8 cellular contexts compared by ENCODE assay signal in the genomic region with DNA sequence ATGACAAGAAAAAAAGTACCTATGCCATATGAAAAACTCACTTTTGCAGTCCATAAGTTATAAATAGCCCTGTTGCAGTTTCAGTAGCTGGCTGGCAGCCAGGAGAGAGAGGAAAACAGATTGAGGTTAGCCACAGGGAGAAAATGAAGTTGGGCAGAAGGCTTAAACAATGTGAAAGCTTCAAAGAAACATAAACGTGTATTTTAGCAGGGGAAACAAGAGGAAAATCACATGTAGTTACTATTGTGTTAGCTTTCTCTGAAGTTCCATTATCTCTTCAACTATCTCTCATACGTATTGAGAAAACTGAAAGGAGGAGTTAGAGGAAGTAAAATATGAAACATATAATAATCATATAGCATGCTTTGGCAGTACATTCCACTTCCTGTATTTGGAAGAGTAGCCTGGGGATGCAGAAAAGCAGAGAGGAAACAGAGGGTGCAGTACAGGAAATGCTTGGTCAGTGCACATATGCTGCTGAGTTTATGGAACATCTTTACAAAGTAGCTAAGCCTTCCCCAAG.
A peak's percentile ranks its signal among the peaks of the same experiment; 100 is the strongest.
DNase-seq lines count a peak whose midpoint lies in the region; ATAC-seq and TF ChIP-seq lines count a peak whose summit lies in the region.

No MANE protein-coding gene starts in this region.

- H3K27ac ChIP-seq in RWPE2 (ENCODE audit: poor library complexity, severe bottlenecking) = no peak overlapping the region

- ATAC-seq in GM18909 (IDR thresholded peaks at IDR 0.05; ENCODE audit: poor library complexity, unreplicated experiment) (peak; percentile 84), HG03108 (IDR thresholded peaks at IDR 0.05; ENCODE audit: unreplicated experiment) (peak; percentile 78), RWPE2 (ENCODE audit: low read depth) (peak; percentile 53; the same call in 2 of the 3 replicates)

- TF ChIP-seq CTCF in RWPE2 (IDR thresholded peaks at IDR 0.05; ENCODE audit: poor library complexity, severe bottlenecking) (no peak), nephron (IDR thresholded peaks at IDR 0.05; ENCODE audit: unreplicated experiment in 3 of 3) (no peak)

- no peaks in the 10 kb centered on the region for H3K36me3 ChIP-seq in RWPE2 (ENCODE audit: low read depth)

- peak overlapping the region; percentile 82 to 88 (median 85) for H3K27ac Mint-ChIP-seq in nephron

- no peaks in the 10 kb centered on the region for H3K27me3 Mint-ChIP-seq in nephron (ENCODE audit: low read depth)

- no peaks in the 10 kb centered on the region for H3K9me3 Mint-ChIP-seq in nephron

- H3K4me1 ChIP-seq in RWPE2 (ENCODE audit: insufficient read depth, poor library complexity, severe bottlenecking) = no peaks in the 10 kb centered on the region

- H3K9me3 ChIP-seq in RWPE2 (ENCODE audit: severe bottlenecking) = no peaks in the 10 kb centered on the region

- no peaks in the 10 kb centered on the region for H3K27me3 ChIP-seq in RWPE2 (ENCODE audit: insufficient read depth, poor library complexity, severe bottlenecking)

- DNase-seq in Ammon's horn (ENCODE audit: low spot score) (peak; percentile 44), RWPE2 (ENCODE audit: low spot score) (no peak), HCEC 1CT (no peak), NCI-H128 (lab: John Stamatoyannopoulos, UW; ENCODE audit: unreplicated experiment) (no peak)
- DNase-seq in central memory CD4-positive, alpha-beta T cell = peak; percentile 25

- H3K36me3 Mint-ChIP-seq in nephron (ENCODE audit: low read depth) = no peaks in the 10 kb centered on the region

- H3K4me3 ChIP-seq in RWPE2 (ENCODE audit: severe bottlenecking) = no peak overlapping the region

- peaks cover 20% of the 10 kb centered on the region for H3K4me1 Mint-ChIP-seq in nephron

- H3K4me3 Mint-ChIP-seq in nephron = peak overlapping the region in 2 of 3 experiments; percentile 9 to 24

Comparison
In these comparisons a context has a peak if more than half of its experiments do, and no peak if none do; other contexts are left out.
1. DNase-seq: peak in Ammon's horn (single experiment) and central memory CD4-positive, alpha-beta T cell (single experiment); none in RWPE2 (single experiment), HCEC 1CT (single experiment) and NCI-H128 (single experiment).
2. Peak in every context shown above with its lines, with median percentiles within 50 percentile points of each other: ATAC-seq.